1 cellular context compared by ENCODE assay signal in the genomic region with DNA sequence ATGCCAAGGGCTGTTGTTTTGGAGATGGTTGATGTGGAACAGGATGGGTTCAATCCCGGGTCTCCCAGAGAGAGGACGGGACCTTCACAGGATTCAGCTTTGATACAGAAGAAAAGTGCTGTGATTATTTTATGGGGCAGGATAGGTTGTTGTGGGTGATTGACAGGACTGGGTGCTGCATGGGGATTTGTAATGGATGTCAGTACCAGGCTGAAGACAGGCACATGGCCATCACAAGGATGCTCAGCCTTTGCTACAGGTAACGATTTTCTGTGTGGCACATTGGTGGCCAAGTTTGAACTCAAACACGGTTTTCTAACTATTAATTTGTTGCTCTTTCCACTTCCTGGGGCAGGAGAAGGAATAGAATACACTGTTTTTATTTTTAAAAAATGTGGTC.
A peak's percentile ranks its signal among the peaks of the same experiment; 100 is the strongest.
TF ChIP-seq lines count a peak whose summit lies in the region.

No MANE protein-coding gene starts in this region.

TF ChIP-seq in WTC11, 78 proteins besides CTCF, POLR2A, EP300 and RAD21 (continued from another document):
- TF ChIP-seq, protein P1, sequence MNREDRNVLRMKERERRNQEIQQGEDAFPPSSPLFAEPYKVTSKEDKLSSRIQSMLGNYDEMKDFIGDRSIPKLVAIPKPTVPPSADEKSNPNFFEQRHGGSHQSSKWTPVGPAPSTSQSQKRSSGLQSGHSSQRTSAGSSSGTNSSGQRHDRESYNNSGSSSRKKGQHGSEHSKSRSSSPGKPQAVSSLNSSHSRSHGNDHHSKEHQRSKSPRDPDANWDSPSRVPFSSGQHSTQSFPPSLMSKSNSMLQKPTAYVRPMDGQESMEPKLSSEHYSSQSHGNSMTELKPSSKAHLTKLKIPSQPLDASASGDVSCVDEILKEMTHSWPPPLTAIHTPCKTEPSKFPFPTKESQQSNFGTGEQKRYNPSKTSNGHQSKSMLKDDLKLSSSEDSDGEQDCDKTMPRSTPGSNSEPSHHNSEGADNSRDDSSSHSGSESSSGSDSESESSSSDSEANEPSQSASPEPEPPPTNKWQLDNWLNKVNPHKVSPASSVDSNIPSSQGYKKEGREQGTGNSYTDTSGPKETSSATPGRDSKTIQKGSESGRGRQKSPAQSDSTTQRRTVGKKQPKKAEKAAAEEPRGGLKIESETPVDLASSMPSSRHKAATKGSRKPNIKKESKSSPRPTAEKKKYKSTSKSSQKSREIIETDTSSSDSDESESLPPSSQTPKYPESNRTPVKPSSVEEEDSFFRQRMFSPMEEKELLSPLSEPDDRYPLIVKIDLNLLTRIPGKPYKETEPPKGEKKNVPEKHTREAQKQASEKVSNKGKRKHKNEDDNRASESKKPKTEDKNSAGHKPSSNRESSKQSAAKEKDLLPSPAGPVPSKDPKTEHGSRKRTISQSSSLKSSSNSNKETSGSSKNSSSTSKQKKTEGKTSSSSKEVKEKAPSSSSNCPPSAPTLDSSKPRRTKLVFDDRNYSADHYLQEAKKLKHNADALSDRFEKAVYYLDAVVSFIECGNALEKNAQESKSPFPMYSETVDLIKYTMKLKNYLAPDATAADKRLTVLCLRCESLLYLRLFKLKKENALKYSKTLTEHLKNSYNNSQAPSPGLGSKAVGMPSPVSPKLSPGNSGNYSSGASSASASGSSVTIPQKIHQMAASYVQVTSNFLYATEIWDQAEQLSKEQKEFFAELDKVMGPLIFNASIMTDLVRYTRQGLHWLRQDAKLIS (CRISPR knock-in tag; IDR thresholded peaks at IDR 0.05; ENCODE audit: borderline replicate concordance): no peak
- no peak for TF ChIP-seq SOX15 (CRISPR knock-in tag; IDR thresholded peaks at IDR 0.05)
- TF ChIP-seq, protein P2, sequence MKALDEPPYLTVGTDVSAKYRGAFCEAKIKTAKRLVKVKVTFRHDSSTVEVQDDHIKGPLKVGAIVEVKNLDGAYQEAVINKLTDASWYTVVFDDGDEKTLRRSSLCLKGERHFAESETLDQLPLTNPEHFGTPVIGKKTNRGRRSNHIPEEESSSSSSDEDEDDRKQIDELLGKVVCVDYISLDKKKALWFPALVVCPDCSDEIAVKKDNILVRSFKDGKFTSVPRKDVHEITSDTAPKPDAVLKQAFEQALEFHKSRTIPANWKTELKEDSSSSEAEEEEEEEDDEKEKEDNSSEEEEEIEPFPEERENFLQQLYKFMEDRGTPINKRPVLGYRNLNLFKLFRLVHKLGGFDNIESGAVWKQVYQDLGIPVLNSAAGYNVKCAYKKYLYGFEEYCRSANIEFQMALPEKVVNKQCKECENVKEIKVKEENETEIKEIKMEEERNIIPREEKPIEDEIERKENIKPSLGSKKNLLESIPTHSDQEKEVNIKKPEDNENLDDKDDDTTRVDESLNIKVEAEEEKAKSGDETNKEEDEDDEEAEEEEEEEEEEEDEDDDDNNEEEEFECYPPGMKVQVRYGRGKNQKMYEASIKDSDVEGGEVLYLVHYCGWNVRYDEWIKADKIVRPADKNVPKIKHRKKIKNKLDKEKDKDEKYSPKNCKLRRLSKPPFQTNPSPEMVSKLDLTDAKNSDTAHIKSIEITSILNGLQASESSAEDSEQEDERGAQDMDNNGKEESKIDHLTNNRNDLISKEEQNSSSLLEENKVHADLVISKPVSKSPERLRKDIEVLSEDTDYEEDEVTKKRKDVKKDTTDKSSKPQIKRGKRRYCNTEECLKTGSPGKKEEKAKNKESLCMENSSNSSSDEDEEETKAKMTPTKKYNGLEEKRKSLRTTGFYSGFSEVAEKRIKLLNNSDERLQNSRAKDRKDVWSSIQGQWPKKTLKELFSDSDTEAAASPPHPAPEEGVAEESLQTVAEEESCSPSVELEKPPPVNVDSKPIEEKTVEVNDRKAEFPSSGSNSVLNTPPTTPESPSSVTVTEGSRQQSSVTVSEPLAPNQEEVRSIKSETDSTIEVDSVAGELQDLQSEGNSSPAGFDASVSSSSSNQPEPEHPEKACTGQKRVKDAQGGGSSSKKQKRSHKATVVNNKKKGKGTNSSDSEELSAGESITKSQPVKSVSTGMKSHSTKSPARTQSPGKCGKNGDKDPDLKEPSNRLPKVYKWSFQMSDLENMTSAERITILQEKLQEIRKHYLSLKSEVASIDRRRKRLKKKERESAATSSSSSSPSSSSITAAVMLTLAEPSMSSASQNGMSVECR (CRISPR knock-in tag; IDR thresholded peaks at IDR 0.05; ENCODE audit: borderline replicate concordance): 0 out of 2 replicates have a peak, but pooled peaks have one; percentile 32
- no peak for TF ChIP-seq ELF4 (CRISPR knock-in tag; IDR thresholded peaks at IDR 0.05; ENCODE audit: low read depth)
- TF ChIP-seq, protein P3, sequence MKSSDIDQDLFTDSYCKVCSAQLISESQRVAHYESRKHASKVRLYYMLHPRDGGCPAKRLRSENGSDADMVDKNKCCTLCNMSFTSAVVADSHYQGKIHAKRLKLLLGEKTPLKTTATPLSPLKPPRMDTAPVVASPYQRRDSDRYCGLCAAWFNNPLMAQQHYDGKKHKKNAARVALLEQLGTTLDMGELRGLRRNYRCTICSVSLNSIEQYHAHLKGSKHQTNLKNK (CRISPR knock-in tag; IDR thresholded peaks at IDR 0.05): no peak
- no peak for TF ChIP-seq GRHL2 (CRISPR knock-in tag; IDR thresholded peaks at IDR 0.05; ENCODE audit: insufficient replicate concordance, severe bottlenecking)
- TF ChIP-seq, protein P4, sequence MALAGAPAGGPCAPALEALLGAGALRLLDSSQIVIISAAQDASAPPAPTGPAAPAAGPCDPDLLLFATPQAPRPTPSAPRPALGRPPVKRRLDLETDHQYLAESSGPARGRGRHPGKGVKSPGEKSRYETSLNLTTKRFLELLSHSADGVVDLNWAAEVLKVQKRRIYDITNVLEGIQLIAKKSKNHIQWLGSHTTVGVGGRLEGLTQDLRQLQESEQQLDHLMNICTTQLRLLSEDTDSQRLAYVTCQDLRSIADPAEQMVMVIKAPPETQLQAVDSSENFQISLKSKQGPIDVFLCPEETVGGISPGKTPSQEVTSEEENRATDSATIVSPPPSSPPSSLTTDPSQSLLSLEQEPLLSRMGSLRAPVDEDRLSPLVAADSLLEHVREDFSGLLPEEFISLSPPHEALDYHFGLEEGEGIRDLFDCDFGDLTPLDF (CRISPR knock-in tag; IDR thresholded peaks at IDR 0.05): no peak
- TF ChIP-seq ZNF396 (CRISPR knock-in tag; IDR thresholded peaks at IDR 0.05; ENCODE audit: borderline replicate concordance): no peak
- TF ChIP-seq, protein P5, sequence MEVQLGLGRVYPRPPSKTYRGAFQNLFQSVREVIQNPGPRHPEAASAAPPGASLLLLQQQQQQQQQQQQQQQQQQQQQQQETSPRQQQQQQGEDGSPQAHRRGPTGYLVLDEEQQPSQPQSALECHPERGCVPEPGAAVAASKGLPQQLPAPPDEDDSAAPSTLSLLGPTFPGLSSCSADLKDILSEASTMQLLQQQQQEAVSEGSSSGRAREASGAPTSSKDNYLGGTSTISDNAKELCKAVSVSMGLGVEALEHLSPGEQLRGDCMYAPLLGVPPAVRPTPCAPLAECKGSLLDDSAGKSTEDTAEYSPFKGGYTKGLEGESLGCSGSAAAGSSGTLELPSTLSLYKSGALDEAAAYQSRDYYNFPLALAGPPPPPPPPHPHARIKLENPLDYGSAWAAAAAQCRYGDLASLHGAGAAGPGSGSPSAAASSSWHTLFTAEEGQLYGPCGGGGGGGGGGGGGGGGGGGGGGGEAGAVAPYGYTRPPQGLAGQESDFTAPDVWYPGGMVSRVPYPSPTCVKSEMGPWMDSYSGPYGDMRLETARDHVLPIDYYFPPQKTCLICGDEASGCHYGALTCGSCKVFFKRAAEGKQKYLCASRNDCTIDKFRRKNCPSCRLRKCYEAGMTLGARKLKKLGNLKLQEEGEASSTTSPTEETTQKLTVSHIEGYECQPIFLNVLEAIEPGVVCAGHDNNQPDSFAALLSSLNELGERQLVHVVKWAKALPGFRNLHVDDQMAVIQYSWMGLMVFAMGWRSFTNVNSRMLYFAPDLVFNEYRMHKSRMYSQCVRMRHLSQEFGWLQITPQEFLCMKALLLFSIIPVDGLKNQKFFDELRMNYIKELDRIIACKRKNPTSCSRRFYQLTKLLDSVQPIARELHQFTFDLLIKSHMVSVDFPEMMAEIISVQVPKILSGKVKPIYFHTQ (CRISPR knock-in tag; IDR thresholded peaks at IDR 0.05): peak; percentile 77; the same call in 1 of the 2 replicates
- TF ChIP-seq MYBL2 (CRISPR knock-in tag; IDR thresholded peaks at IDR 0.05): no peak
- TF ChIP-seq ESRRA (CRISPR knock-in tag; IDR thresholded peaks at IDR 0.05; ENCODE audit: borderline replicate concordance): no peak
- no peak for TF ChIP-seq FOXJ3 (CRISPR knock-in tag; IDR thresholded peaks at IDR 0.05; ENCODE audit: borderline replicate concordance)
- TF ChIP-seq, protein P6, sequence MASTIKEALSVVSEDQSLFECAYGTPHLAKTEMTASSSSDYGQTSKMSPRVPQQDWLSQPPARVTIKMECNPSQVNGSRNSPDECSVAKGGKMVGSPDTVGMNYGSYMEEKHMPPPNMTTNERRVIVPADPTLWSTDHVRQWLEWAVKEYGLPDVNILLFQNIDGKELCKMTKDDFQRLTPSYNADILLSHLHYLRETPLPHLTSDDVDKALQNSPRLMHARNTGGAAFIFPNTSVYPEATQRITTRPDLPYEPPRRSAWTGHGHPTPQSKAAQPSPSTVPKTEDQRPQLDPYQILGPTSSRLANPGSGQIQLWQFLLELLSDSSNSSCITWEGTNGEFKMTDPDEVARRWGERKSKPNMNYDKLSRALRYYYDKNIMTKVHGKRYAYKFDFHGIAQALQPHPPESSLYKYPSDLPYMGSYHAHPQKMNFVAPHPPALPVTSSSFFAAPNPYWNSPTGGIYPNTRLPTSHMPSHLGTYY (CRISPR knock-in tag; IDR thresholded peaks at IDR 0.05): peak; percentile 70; the same call in 1 of the 2 replicates
- TF ChIP-seq ZNF671 (CRISPR knock-in tag; IDR thresholded peaks at IDR 0.05): peak; percentile 58
- TF ChIP-seq ZNF219 (CRISPR knock-in tag; IDR thresholded peaks at IDR 0.05; ENCODE audit: borderline replicate concordance): no peak
- TF ChIP-seq, protein P7, sequence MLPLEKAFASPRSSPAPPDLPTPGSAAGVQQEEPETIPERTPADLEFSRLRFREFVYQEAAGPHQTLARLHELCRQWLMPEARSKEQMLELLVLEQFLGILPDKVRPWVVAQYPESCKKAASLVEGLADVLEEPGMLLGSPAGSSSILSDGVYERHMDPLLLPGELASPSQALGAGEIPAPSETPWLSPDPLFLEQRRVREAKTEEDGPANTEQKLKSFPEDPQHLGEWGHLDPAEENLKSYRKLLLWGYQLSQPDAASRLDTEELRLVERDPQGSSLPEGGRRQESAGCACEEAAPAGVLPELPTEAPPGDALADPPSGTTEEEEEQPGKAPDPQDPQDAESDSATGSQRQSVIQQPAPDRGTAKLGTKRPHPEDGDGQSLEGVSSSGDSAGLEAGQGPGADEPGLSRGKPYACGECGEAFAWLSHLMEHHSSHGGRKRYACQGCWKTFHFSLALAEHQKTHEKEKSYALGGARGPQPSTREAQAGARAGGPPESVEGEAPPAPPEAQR (CRISPR knock-in tag; IDR thresholded peaks at IDR 0.05): no peak
- TF ChIP-seq, protein P8, sequence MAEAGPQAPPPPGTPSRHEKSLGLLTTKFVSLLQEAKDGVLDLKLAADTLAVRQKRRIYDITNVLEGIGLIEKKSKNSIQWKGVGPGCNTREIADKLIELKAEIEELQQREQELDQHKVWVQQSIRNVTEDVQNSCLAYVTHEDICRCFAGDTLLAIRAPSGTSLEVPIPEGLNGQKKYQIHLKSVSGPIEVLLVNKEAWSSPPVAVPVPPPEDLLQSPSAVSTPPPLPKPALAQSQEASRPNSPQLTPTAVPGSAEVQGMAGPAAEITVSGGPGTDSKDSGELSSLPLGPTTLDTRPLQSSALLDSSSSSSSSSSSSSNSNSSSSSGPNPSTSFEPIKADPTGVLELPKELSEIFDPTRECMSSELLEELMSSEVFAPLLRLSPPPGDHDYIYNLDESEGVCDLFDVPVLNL (CRISPR knock-in tag; IDR thresholded peaks at IDR 0.05; ENCODE audit: borderline replicate concordance, low read depth): no peak
- TF ChIP-seq RORB (CRISPR knock-in tag; IDR thresholded peaks at IDR 0.05): no peak
- TF ChIP-seq MXD4 (CRISPR knock-in tag; IDR thresholded peaks at IDR 0.05; ENCODE audit: borderline replicate concordance): no peak
- TF ChIP-seq, protein P9, sequence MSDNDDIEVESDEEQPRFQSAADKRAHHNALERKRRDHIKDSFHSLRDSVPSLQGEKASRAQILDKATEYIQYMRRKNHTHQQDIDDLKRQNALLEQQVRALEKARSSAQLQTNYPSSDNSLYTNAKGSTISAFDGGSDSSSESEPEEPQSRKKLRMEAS (CRISPR knock-in tag; IDR thresholded peaks at IDR 0.05): no peak
- TF ChIP-seq, protein P10, sequence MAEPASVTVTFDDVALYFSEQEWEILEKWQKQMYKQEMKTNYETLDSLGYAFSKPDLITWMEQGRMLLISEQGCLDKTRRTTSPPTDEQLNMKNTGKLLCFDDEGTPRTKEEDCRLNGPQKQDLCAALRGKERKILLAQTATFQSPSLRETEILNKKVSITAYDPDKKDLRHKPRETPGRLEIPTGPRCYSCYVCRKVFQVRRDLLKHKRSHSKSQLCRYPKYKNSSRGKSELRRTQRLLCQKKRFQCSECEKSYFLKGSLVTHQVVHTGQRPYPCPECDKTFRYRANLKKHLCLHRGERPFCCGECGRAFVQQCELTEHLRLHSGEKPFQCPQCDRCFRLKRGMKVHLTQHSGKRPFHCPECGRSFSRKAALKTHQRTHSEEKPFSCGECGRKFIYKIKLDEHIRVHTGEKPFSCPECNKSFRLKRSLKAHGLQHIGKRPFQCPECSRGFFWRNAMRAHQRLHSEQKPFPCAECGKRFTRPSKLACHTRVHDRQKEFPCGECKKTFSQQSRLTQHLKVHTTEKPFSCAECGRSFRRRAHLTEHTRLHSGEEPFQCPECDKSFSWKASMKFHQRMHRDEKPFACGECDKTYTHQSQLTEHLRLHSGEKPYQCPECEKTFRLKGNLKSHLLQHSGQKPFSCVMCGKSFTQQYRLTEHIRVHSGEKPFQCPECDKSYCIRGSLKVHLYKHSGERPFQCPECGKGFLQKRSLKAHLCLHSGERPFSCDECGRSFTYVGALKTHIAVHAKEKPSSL (CRISPR knock-in tag; conservative IDR thresholded peaks at IDR 0.05): no peak
- TF ChIP-seq CREB1 (CRISPR knock-in tag; IDR thresholded peaks at IDR 0.05): no peak
- TF ChIP-seq, protein P11, sequence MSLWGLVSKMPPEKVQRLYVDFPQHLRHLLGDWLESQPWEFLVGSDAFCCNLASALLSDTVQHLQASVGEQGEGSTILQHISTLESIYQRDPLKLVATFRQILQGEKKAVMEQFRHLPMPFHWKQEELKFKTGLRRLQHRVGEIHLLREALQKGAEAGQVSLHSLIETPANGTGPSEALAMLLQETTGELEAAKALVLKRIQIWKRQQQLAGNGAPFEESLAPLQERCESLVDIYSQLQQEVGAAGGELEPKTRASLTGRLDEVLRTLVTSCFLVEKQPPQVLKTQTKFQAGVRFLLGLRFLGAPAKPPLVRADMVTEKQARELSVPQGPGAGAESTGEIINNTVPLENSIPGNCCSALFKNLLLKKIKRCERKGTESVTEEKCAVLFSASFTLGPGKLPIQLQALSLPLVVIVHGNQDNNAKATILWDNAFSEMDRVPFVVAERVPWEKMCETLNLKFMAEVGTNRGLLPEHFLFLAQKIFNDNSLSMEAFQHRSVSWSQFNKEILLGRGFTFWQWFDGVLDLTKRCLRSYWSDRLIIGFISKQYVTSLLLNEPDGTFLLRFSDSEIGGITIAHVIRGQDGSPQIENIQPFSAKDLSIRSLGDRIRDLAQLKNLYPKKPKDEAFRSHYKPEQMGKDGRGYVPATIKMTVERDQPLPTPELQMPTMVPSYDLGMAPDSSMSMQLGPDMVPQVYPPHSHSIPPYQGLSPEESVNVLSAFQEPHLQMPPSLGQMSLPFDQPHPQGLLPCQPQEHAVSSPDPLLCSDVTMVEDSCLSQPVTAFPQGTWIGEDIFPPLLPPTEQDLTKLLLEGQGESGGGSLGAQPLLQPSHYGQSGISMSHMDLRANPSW (CRISPR knock-in tag; conservative IDR thresholded peaks at IDR 0.05; ENCODE audit: low read depth): no peak
- TF ChIP-seq, protein P12, sequence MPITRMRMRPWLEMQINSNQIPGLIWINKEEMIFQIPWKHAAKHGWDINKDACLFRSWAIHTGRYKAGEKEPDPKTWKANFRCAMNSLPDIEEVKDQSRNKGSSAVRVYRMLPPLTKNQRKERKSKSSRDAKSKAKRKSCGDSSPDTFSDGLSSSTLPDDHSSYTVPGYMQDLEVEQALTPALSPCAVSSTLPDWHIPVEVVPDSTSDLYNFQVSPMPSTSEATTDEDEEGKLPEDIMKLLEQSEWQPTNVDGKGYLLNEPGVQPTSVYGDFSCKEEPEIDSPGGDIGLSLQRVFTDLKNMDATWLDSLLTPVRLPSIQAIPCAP (CRISPR knock-in tag; IDR thresholded peaks at IDR 0.05): no peak
- no peak for TF ChIP-seq JUN (CRISPR knock-in tag; IDR thresholded peaks at IDR 0.05)
TF ChIP-seq in WTC11: peak in this region for 5.
